Comparison of ENCODE assay signal across 8 cellular contexts in the genomic region with DNA sequence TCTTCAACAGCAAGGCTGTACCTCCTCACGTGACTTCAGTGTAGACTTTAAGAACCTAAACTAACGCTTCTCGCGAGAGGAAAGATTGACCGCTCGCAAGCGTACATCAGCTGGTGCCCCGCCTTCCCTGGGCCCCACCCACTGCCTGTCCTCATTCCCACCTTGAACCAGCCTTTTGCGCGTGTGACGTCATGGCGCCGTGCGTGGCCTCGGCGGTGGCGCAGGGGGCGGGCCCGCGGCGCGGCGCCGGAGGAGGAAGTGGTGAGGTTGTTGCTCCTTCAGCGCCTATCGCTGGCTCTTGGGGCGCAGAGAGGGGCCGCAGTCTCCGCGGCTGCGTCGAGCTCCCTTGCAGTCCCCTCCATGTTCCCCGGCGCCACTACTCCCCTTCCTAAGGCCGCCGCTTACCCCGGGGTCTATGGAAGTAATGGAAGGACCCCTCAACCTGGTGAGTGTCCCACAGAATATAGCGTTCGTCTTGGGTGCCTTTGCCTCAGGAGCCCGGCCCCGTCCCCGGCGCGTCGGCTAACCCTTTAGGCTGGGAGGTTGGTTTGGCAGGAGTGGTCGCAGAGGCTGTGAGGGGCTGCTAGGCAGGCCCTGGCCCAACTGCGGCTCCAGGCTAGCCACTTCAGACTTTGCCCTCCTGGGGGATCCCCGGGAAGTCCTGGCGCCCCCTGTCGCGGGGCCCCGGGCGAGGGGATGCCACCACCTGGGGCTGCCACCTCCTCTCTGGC. TPM values are rescaled to one million over a fixed set of nuclear protein-coding genes. Genes with fewer than 3 reads are reported as not detected.
DNase-seq lines count a peak whose midpoint lies in the region; TF ChIP-seq lines count a peak whose summit lies in the region.

A gene (plus strand): TSS at position 273 of the 731 bp plus-strand sequence. CDS start 143 bp downstream, at position 416.

- H3K36me3 Mint-ChIP-seq in neural progenitor cell: no peaks in the 10 kb centered on the region

- peak within 1 kb of the TSS; percentile 85 for H3K4me3 Mint-ChIP-seq in neural progenitor cell

- H3K36me3 ChIP-seq in MM.1S (replicated peaks; ENCODE audit: insufficient read depth, low read length) (no peaks in the 10 kb centered on the region), neural progenitor cell (no peaks in the 10 kb centered on the region)

- H3K9me2 ChIP-seq in MM.1S (replicated peaks; ENCODE audit: insufficient read depth, low read length): no peaks in the 10 kb centered on the region

- peaks cover 50% of the 10 kb centered on the region for H3K79me2 ChIP-seq in MM.1S (ENCODE audit: low read length)
- peaks cover 50% of the 10 kb centered on the region for H3K79me2 ChIP-seq in neural progenitor cell (ENCODE audit: low read depth)

- peaks cover 14% of the 10 kb centered on the region for H3K4me1 Mint-ChIP-seq in neural progenitor cell

- peak within 1 kb of the TSS; percentile 53 for H3K27ac Mint-ChIP-seq in neural progenitor cell

- H3K4me2 ChIP-seq in MM.1S (ENCODE audit: low read depth, low read length) (peak within 1 kb of the TSS; percentile 89), neural progenitor cell (peak within 1 kb of the TSS; percentile 97)

- DNase-seq in GF-D8 (lab: John Stamatoyannopoulos, UW) (peak; percentile 97), HCEC 1CT (peak; percentile 98), MM.1S (peak; percentile 99), SIG-M5 (lab: John Stamatoyannopoulos, UW) (peak; percentile 66), activated gamma-delta T cell treated with Interleukin-2 at 50 U/mL for 16 hours (peak; percentile 95), foreskin fibroblast (peak; percentile 98 to 99), neural progenitor cell (ENCODE audit: low spot score) (peak; percentile 94), stromal cell of bone marrow (ENCODE audit: low read depth) (peak; percentile 96)

- H3K4me3 ChIP-seq in MM.1S (ENCODE audit: low read length) (peak within 1 kb of the TSS; percentile 94), foreskin fibroblast (ENCODE audit: low read depth in 1 of 2, low read length in 2 of 2) (peak within 1 kb of the TSS; percentile 92 to 98), neural progenitor cell (peak within 1 kb of the TSS; percentile 80)

- H3K4me1 ChIP-seq in MM.1S (ENCODE audit: low read length) (0 out of 2 replicates have a peak, but pooled peaks cover 7% of the 10 kb centered on the region), neural progenitor cell (peaks cover 9% of the 10 kb centered on the region)

- H3F3A ChIP-seq in MM.1S (ENCODE audit: insufficient read depth, low read length): peaks cover 3% of the 10 kb centered on the region; the same call in 1 of the 2 replicates
- peaks cover 11% of the 10 kb centered on the region for H3F3A ChIP-seq in neural progenitor cell (ENCODE audit: low read depth)

- H3K9me3 Mint-ChIP-seq in neural progenitor cell: peaks cover 18% of the 10 kb centered on the region

- peak within 1 kb of the TSS; percentile 92 for H3K9ac ChIP-seq in MM.1S (ENCODE audit: low read length)
- H3K9ac ChIP-seq in neural progenitor cell: peak within 1 kb of the TSS; percentile 69

- no peaks in the 10 kb centered on the region for H3K27me3 Mint-ChIP-seq in neural progenitor cell (ENCODE audit: insufficient read depth, low read depth)

- no peaks in the 10 kb centered on the region for H4K20me1 ChIP-seq in MM.1S (ENCODE audit: insufficient read depth, low read length)
- H4K20me1 ChIP-seq in neural progenitor cell (ENCODE audit: low read depth): peaks cover 14% of the 10 kb centered on the region

- H3K27ac ChIP-seq in MM.1S (ENCODE audit: low read length) (peak within 1 kb of the TSS; percentile 90), neural progenitor cell (peak within 1 kb of the TSS; percentile 46)

- H3K9me3 ChIP-seq in MM.1S (replicated peaks; ENCODE audit: insufficient read depth, low read length): no peaks in the 10 kb centered on the region
- no peaks in the 10 kb centered on the region for H3K9me3 ChIP-seq in neural progenitor cell (ENCODE audit: low read depth)

- TF ChIP-seq CTCF in MM.1S (IDR thresholded peaks at IDR 0.05; ENCODE audit: low read length): peak; percentile 32
- peak; percentile 29 for TF ChIP-seq CTCF in foreskin fibroblast (IDR thresholded peaks at IDR 0.05; ENCODE audit: low read depth, low read length)
- peak; percentile 27 for TF ChIP-seq CTCF in neural progenitor cell (IDR thresholded peaks at IDR 0.05)

- H3K27me3 ChIP-seq in MM.1S (replicated peaks; ENCODE audit: insufficient read depth, low read length) (no peaks in the 10 kb centered on the region), neural progenitor cell (no peaks in the 10 kb centered on the region)

- H2AFZ ChIP-seq in MM.1S (ENCODE audit: low read length): peak within 1 kb of the TSS; percentile 93
- peak within 1 kb of the TSS; percentile 87 for H2AFZ ChIP-seq in neural progenitor cell (replicated peaks)

RNA-seq across cellular contexts. Expression of the gene that starts here (rescaled TPM):
- total RNA-seq in neural progenitor cell (ENCODE audit: low replicate concordance): 24.4 and 37.8 TPM in 2 replicates

Comparison
In these comparisons a context has a peak if more than half of its experiments do, and no peak if none do; other contexts are left out.
1. Peak in every context shown above with its lines: DNase-seq, H3K4me3 ChIP-seq and H3K27ac ChIP-seq.